ENCODE assay signal across 1 cellular context in the genomic region with DNA sequence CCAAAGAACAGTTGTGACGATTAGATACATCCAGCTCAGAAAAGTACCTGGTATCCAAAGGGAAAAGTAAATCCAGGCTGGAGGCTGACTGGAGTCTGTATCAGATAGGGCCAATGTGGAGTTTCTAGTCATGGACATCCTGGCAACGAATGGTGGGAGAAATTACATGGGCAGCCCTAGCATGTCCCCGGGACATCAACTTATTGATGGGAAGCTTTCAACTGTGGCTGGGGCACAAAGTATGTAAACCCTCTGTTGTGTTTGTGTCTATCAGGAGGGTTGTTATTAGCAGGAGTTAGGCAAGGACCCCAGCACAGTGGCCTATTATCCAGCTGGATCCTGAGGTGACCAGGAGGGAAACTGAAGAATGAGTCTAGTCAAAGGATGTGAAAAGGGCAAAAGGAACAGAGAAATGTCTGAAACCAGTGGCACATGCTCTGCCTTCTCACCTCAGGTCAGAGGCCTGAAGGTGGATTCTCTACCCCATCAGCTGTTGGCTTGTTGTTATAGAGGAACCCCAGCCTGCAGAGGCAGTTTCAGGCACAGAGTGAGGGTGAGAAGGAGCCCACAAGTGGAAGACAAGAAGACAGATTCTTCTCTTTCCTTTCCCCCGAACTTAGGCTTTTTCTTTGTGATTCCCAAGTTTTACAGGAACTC.
TF ChIP-seq lines count a peak whose summit lies in the region.

No MANE protein-coding gene starts in this region.

TF ChIP-seq in HepG2, 621 proteins besides CTCF, POLR2A, EP300 and RAD21:
- TF ChIP-seq LRRFIP1 (CRISPR knock-in tag; conservative IDR thresholded peaks at IDR 0.05), result no peak
- TF ChIP-seq ZNF713 (CRISPR knock-in tag; IDR thresholded peaks at IDR 0.05), result no peak
- TF ChIP-seq SKIL (CRISPR knock-in tag; IDR thresholded peaks at IDR 0.05; ENCODE audit: borderline replicate concordance), result no peak
- TF ChIP-seq SP4 (CRISPR knock-in tag; IDR thresholded peaks at IDR 0.05), result no peak
- no peak for TF ChIP-seq ZNF569 (CRISPR knock-in tag; IDR thresholded peaks at IDR 0.05; ENCODE audit: borderline replicate concordance)
